Comparison of ENCODE assay signal across 18 cellular contexts in genomic region chr4:60780874-60781273, GRCh38.
"Had no signal": no experiment of that assay in that cellular context is flagged by ENCODE, and none has a peak within 500 bp of the region (broad histone marks: within the 10 kb centered on the region; RNA-seq: fewer than 3 reads in every experiment).

No MANE protein-coding gene starts in this region.

- H3K36me3 ChIP-seq: gastrocnemius medialis, prostate gland, tibial artery had no signal

- H3K4me3 ChIP-seq: dorsolateral prefrontal cortex, gastrocnemius medialis, prostate gland, tibial artery had no signal

- DNase-seq: activated CD4-positive, alpha-beta T cell treated with anti-CD3 and anti-CD28 coated beads, Interleukin-2, amount 50 U/mL, for 48 hours; activated gamma-delta T cell treated with Interleukin-2 at 50 U/mL for 16 hours; activated T-cell treated with anti-CD3 and anti-CD28 coated beads for 4 hours; caudate nucleus; dorsolateral prefrontal cortex; gastrocnemius medialis; head of caudate nucleus; kidney; naive B cell; right cardiac atrium; stimulated activated CD4-positive, alpha-beta T cell treated with anti-CD3 and anti-CD28 coated beads, Interleukin-2, amount 100 ng/mL, for 24 hours; stimulated activated naive CD4-positive, alpha-beta T cell treated with Interleukin-2 at 50 U/mL for 16 hours; substantia nigra; T-helper 2 cell; tibial artery had no signal

- ATAC-seq: activated naive CD4-positive, alpha-beta T cell treated with anti-CD3 and anti-CD28 coated beads, Interleukin-2, amount 50 U/mL, for 72 hours; gastrocnemius medialis; left lobe of liver; right cardiac atrium had no signal

- H3K27me3 ChIP-seq: dorsolateral prefrontal cortex, gastrocnemius medialis, tibial artery had no signal
